Comparison of ENCODE assay signal across 15 cellular contexts in genomic region chr19:2188708-2189385, GRCh38. TPM values are rescaled to one million over a fixed set of nuclear protein-coding genes. Genes with fewer than 3 reads are reported as not detected.
DNase-seq lines count a peak whose midpoint lies in the region; ATAC-seq and TF ChIP-seq lines count a peak whose summit lies in the region.
"Had no signal": no experiment of that assay in that cellular context is flagged by ENCODE, and none has a peak within 500 bp of the region (broad histone marks: within the 10 kb centered on the region; RNA-seq: fewer than 3 reads in every experiment).

No MANE protein-coding gene starts in this region.

- ATAC-seq in GM19452 (IDR thresholded peaks at IDR 0.05; ENCODE audit: unreplicated experiment) (no peak), heart left ventricle (no peak)

- H3K4me3 ChIP-seq in cardiac muscle cell, result no peak overlapping the region
- no peak overlapping the region for H3K4me3 ChIP-seq in heart left ventricle
- H3K4me3 ChIP-seq: breast epithelium, stomach had no signal

- DNase-seq in cardiac muscle cell (ENCODE audit: low read depth in 1 of 2, low spot score in 1 of 2) (no peak), cardiac septum (ENCODE audit: low spot score) (no peak), RWPE1 (ENCODE audit: low spot score) (no peak), fibroblast of gingiva (ENCODE audit: low read depth) (peak; percentile 15), occipital lobe (lab: John Stamatoyannopoulos, UW) (no peak), heart left ventricle (no peak)
- peak; percentile 36 for DNase-seq in stimulated activated CD4-positive, alpha-beta T cell treated with anti-CD3 and anti-CD28 coated beads, Interleukin-4, amount 100 ng/mL, for 24 hours
- DNase-seq: C1 segment of cervical spinal cord, GOT3, NCI-H2081, NCI-H82, Right ventricle myocardium superior, stomach had no signal

- no peaks in the 10 kb centered on the region for H3K27me3 ChIP-seq in cardiac muscle cell
- H3K27me3 ChIP-seq in heart left ventricle, result no peaks in the 10 kb centered on the region
- H3K27me3 ChIP-seq: breast epithelium, stomach had no signal

- WGBS in heart left ventricle, 4 donors, result 76 to 80% (median 79%) methylated on average over 11 to 19 of the region's 19 CpGs

- no peaks in the 10 kb centered on the region for H3K9me3 ChIP-seq in cardiac muscle cell (ENCODE audit: low read depth)
- H3K9me3 ChIP-seq in heart left ventricle, result no peaks in the 10 kb centered on the region
- H3K9me3 ChIP-seq: breast epithelium, stomach had no signal

- TF ChIP-seq CTCF in cardiac muscle cell (IDR thresholded peaks at IDR 0.05; ENCODE audit: low read depth, low read length) (no peak), RWPE1 (conservative IDR thresholded peaks at IDR 0.05; ENCODE audit: low read depth) (no peak), heart left ventricle (IDR thresholded peaks at IDR 0.05) (no peak)

- TF ChIP-seq POLR2A in heart left ventricle (IDR thresholded peaks at IDR 0.05), result no peak

- H3K27ac ChIP-seq in cardiac muscle cell (peak overlapping the region; percentile 38), RWPE1 (0 out of 2 replicates have a peak overlapping the region, but pooled peaks have one; percentile 2), heart left ventricle (peak overlapping the region in 3 of 12 donors; percentile 0 to 57 (median 25))
- H3K27ac ChIP-seq: breast epithelium had no signal

- H3K4me1 ChIP-seq in cardiac muscle cell (ENCODE audit: low read depth), result peaks cover 56% of the 10 kb centered on the region
- peaks cover 5 to 64% (median 44%) of the 10 kb centered on the region in 12 donors for H3K4me1 ChIP-seq in heart left ventricle

- CTCF ChIA-PET in RWPE1 (lab: Yijun Ruan, JAX), result no interaction called here

- H3K36me3 ChIP-seq in cardiac muscle cell (peaks cover 2% of the 10 kb centered on the region), heart left ventricle (peaks cover 0 to 74% (median 30%) of the 10 kb centered on the region in 9 donors)
- H3K36me3 ChIP-seq: breast epithelium had no signal

- intact Hi-C loops in cardiac septum (cut with DNase I) (no loop called here), heart left ventricle (cut with DNase I) (no loop called here)

- POLR2A ChIA-PET in RWPE1 (lab: Yijun Ruan, JAX; ENCODE audit: low non-redundant PET), result no interaction called here

RNA-seq across cellular contexts. Expression of gene DOT1L, which starts 25.1 kb away (rescaled TPM):
- total RNA-seq in cardiac muscle cell, result 25.3 and 53.8 TPM in 2 replicates
- polyA plus RNA-seq in cardiac muscle cell, result 15.6 and 19.1 TPM in 2 replicates
- 15.2 TPM for total RNA-seq in cardiac septum
- 4.7 TPM for total RNA-seq in occipital lobe
- total RNA-seq in heart left ventricle, result 10 to 100 TPM in 6 of 9 donors, 1 to 10 TPM in 3; 5.2 to 24.0 (median 10.8) TPM
- 10 to 100 TPM in 1 of 2 donors, 1 to 10 TPM in 1; 5.7 to 22.4 TPM for polyA plus RNA-seq in heart left ventricle

RNA-seq across cellular contexts. Expression of gene AP3D1, which starts 37.5 kb away (rescaled TPM):
- 118 and 125 TPM in 2 replicates for total RNA-seq in cardiac muscle cell
- 112 and 115 TPM in 2 replicates for polyA plus RNA-seq in cardiac muscle cell
- 89.0 TPM for total RNA-seq in cardiac septum
- total RNA-seq in occipital lobe, result 64.3 TPM
- total RNA-seq in heart left ventricle, result 100 to 1,000 TPM in 5 of 9 donors, 10 to 100 TPM in 4; 63.1 to 116 (median 103) TPM
- 100 to 1,000 TPM in 1 of 2 donors, 10 to 100 TPM in 1; 66.3 to 124 TPM for polyA plus RNA-seq in heart left ventricle

RNA-seq across cellular contexts. Expression of gene PLEKHJ1, which starts 47.3 kb away (rescaled TPM):
- total RNA-seq in cardiac muscle cell (255 and 361 TPM in 2 replicates), cardiac septum (51.2 TPM), occipital lobe (35.7 TPM), heart left ventricle (10 to 100 TPM; 44.6 to 63.2 (median 46.5) TPM)
- polyA plus RNA-seq in cardiac muscle cell (297 and 342 TPM in 2 replicates), heart left ventricle (10 to 100 TPM; 80.9 to 89.7 TPM)

RNA-seq across cellular contexts. Expression of gene SF3A2, which starts 47.8 kb away (rescaled TPM):
- total RNA-seq in cardiac muscle cell, result 60.6 and 66.9 TPM in 2 replicates
- polyA plus RNA-seq in cardiac muscle cell, result 110 and 111 TPM in 2 replicates
- 34.1 TPM for total RNA-seq in cardiac septum
- 26.4 TPM for total RNA-seq in occipital lobe
- 10 to 100 TPM; 19.2 to 43.9 (median 28.6) TPM for total RNA-seq in heart left ventricle
- 10 to 100 TPM; 22.7 to 29.5 TPM for polyA plus RNA-seq in heart left ventricle

Comparison
In these comparisons a context has a peak if more than half of its experiments do, and no peak if none do; other contexts are left out.
1. DNase-seq: peak in fibroblast of gingiva (single experiment) and stimulated activated CD4-positive, alpha-beta T cell treated with anti-CD3 and anti-CD28 coated beads, Interleukin-4, amount 100 ng/mL, for 24 hours (single experiment); none in cardiac muscle cell (0 of 2), cardiac septum (single experiment), RWPE1 (single experiment), occipital lobe (single experiment) and heart left ventricle (0 of 5).